Comparison of ENCODE assay signal across 19 cellular contexts in the genomic region with DNA sequence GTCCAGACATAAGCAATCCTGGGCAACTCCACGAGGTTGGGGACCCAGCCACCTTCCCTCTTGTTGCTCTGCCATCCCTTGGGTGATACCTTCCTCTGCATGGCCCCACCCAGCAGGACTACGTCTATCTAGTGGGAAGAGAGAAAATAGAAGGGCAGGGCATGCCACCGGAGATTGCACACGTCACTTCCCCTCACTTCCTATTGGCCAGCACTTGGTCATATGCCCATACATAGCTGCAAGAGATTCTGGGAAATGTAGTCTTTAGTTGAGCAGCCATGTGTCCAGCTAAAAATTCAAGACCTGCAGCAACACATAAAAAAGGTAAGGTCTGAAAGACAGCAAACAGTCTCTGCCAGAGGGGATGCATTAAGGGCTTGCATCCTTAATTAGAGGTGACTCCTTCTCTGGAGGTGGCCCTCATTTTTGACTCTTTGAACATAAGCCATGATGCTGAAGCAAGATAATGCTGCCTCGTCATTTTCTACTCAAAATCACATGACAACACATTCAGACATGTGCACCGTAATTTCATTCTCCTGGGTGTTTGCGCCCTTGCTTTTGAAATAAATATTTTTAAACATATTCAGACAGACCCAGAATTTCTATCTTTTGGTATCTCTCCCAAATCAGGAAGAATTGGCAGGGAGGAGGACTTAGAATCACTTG.
DNase-seq lines count a peak whose midpoint lies in the region; ATAC-seq and TF ChIP-seq lines count a peak whose summit lies in the region.
"Had no signal": no experiment of that assay in that cellular context is flagged by ENCODE, and none has a peak within 500 bp of the region (broad histone marks: within the 10 kb centered on the region; RNA-seq: fewer than 3 reads in every experiment).

No MANE protein-coding gene starts in this region.

- TF ChIP-seq CTCF in LNCaP clone FGC (IDR thresholded peaks at IDR 0.05; ENCODE audit: control insufficient read depth, extremely low read depth, insufficient read depth): no peak
- TF ChIP-seq CTCF in WERI-Rb-1 (IDR thresholded peaks at IDR 0.05; ENCODE audit: low read depth, low read length): no peak

- DNase-seq in CD1c-positive myeloid dendritic cell (ENCODE audit: extremely low spot score): peak; percentile 29
- peak; percentile 52 for DNase-seq in ELR (ENCODE audit: low read depth)
- DNase-seq in LNCaP clone FGC (ENCODE audit: low read depth): peak; percentile 28
- DNase-seq in WERI-Rb-1: peak; percentile 16
- no peak for DNase-seq in NCI-H1694 treated with DMSO at 0.1 percent for 48 hours (lab: John Stamatoyannopoulos, UW)
- no peak for DNase-seq in activated CD4-positive, alpha-beta T cell treated with anti-CD3 and anti-CD28 coated beads, Interleukin-2, amount 50 U/mL, for 4 hours
- DNase-seq: activated CD8-positive, alpha-beta T cell treated with anti-CD3 and anti-CD28 coated beads for 36 hours; caudate nucleus; foreskin fibroblast; GF-D8; left ventricle myocardium inferior; MG63; naive thymus-derived CD4-positive, alpha-beta T cell had no signal

- H3K36me3 ChIP-seq in WERI-Rb-1: no peaks in the 10 kb centered on the region
- H3K36me3 ChIP-seq: left ventricle myocardium inferior, MG63, SJCRH30 had no signal

- ATAC-seq in GM21723 (IDR thresholded peaks at IDR 0.05; ENCODE audit: unreplicated experiment) (no peak), GM21528 (IDR thresholded peaks at IDR 0.05; ENCODE audit: low FRiP score, unreplicated experiment) (no peak)
- ATAC-seq: activated CD8-positive, alpha-beta T cell treated with anti-CD3 and anti-CD28 coated beads for 36 hours; activated T-helper 17 cell treated with anti-CD3 and anti-CD28 coated beads, Interleukin-2, amount 50 U/mL, for 72 hours; naive thymus-derived CD4-positive, alpha-beta T cell had no signal

- H3K4me3 ChIP-seq in LNCaP clone FGC (ENCODE audit: low read depth, low read length) (no peak overlapping the region), WERI-Rb-1 (ENCODE audit: low read depth, low read length) (no peak overlapping the region)
- H3K4me3 ChIP-seq: BLaER1 treated with 17β-estradiol and CSF1 and Interleukin-3, amounts not matched to agents 10 nM and 100 nM; left ventricle myocardium inferior; MG63; SJCRH30; skin epidermis had no signal

- H3K9me3 ChIP-seq in WERI-Rb-1 (ENCODE audit: severe bottlenecking): peaks cover 2% of the 10 kb centered on the region
- H3K9me3 ChIP-seq: MG63 had no signal

- H3K27ac ChIP-seq in WERI-Rb-1: no peak overlapping the region
- H3K27ac ChIP-seq: BLaER1 treated with 17β-estradiol and CSF1 and Interleukin-3, amounts not matched to agents 10 nM and 100 nM; left ventricle myocardium inferior; SJCRH30; skin epidermis had no signal

- H3K27me3 ChIP-seq in WERI-Rb-1 (ENCODE audit: insufficient read depth, low read depth, severe bottlenecking): no peaks in the 10 kb centered on the region
- H3K27me3 ChIP-seq: BLaER1 treated with 17β-estradiol and CSF1 and Interleukin-3, amounts not matched to agents 10 nM and 100 nM; MG63; SJCRH30 had no signal

Comparison
In these comparisons a context has a peak if more than half of its experiments do, and no peak if none do; other contexts are left out.
1. DNase-seq: peak in CD1c-positive myeloid dendritic cell (single experiment), ELR (single experiment), LNCaP clone FGC (single experiment) and WERI-Rb-1 (single experiment); none in NCI-H1694 treated with DMSO at 0.1 percent for 48 hours (single experiment) and activated CD4-positive, alpha-beta T cell treated with anti-CD3 and anti-CD28 coated beads, Interleukin-2, amount 50 U/mL, for 4 hours (0 of 2).